14 cellular contexts compared by ENCODE assay signal in the genomic region with DNA sequence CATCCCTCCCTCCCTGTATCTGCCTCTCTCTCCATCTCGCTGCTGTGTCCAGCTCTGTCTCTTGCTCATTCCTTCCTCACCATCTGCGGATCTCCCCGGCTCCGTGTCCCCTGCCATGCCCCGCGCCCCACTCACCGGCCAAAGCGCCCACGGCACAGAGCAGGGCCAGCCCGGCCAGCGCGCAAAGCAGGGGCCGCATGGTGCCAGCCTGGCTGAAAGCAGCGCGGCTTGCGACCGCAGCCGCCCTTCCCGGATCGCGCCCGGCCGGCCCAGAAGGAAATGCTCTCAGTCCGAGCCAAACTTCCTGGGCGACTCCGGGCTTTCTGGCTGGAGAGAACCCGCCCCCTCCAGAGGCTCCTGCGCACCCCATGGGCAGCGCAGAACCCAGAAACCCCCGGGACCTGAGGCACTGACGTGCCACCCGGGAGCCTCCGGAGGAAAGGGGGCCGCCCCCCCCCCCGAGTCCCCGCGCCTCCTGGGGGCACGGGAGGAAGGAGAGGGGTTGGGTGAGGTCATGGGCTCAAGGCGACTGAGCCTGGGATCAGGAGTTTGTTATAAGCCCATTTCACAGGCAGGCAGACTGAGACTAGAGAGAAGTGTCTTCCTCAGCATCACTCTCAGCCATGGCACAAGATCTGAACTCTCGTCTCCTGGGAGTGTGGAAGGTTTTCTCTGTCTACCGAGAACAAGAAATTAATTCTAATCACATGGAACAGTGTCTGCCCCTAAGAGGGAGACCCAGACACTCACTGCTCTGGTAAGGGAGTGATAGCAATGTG. TPM values are rescaled to one million over a fixed set of nuclear protein-coding genes. Genes with fewer than 3 reads are reported as not detected.
DNase-seq lines count a peak whose midpoint lies in the region; TF ChIP-seq lines count a peak whose summit lies in the region.
"Had no signal": no experiment of that assay in that cellular context is flagged by ENCODE, and none has a peak within 500 bp of the region (broad histone marks: within the 10 kb centered on the region; RNA-seq: fewer than 3 reads in every experiment).

No MANE protein-coding gene starts in this region.

- H3K36me3 ChIP-seq in uterus (no peaks in the 10 kb centered on the region), Karpas-422 (ENCODE audit: insufficient read depth, low read length) (no peaks in the 10 kb centered on the region)
- H3K36me3 ChIP-seq: ascending aorta had no signal

- no peak overlapping the region for H3K9ac ChIP-seq in Karpas-422 (ENCODE audit: low read length)

- H3K27ac ChIP-seq in uterus (no peak overlapping the region), Karpas-422 (ENCODE audit: low read length) (no peak overlapping the region)
- H3K27ac ChIP-seq: ascending aorta had no signal

- peak overlapping the region; percentile 52 for H3K4me3 Mint-ChIP-seq in nephron progenitor cell
- H3K4me3 Mint-ChIP-seq: naive B cell had no signal

- TF ChIP-seq CTCF in HFF-Myc (IDR thresholded peaks at IDR 0.05; ENCODE audit: low read depth, low read length, missing control alignments) (no peak), fibroblast of mammary gland (conservative IDR thresholded peaks at IDR 0.05; ENCODE audit: control insufficient read depth, insufficient read depth, low read depth, low read length) (no peak), nephron progenitor cell (IDR thresholded peaks at IDR 0.05) (no peak), uterus (IDR thresholded peaks at IDR 0.05) (no peak)

- no peaks in the 10 kb centered on the region for H3K36me3 Mint-ChIP-seq in nephron progenitor cell (ENCODE audit: low read depth)

- no peaks in the 10 kb centered on the region for H3K9me2 ChIP-seq in Karpas-422 (replicated peaks; ENCODE audit: insufficient read depth, low read length)

- DNase-seq in AG08395 (ENCODE audit: low spot score), result peak; percentile 53
- DNase-seq in HFF-Myc (ENCODE audit: extremely low read depth, low read depth), result no peak
- DNase-seq in fibroblast of mammary gland (ENCODE audit: low read depth), result no peak
- peak; percentile 37 for DNase-seq in nephron progenitor cell
- DNase-seq in NCI-H2081 treated with DMSO at 0.1 percent for 48 hours (lab: John Stamatoyannopoulos, UW), result no peak
- no peak for DNase-seq in uterus
- DNase-seq in activated CD4-positive, CD25-positive, alpha-beta regulatory T cell treated with anti-CD3 and anti-CD28 coated beads, Interleukin-2, amount 50 U/mL, for 72 hours, result no peak
- DNase-seq in Karpas-422, result no peak
- DNase-seq: MM.1S; naive B cell; NCI-H446 treated with DMSO at 0.1 percent for 48 hours; SHP77; stimulated activated CD8-positive, alpha-beta memory T cell treated with anti-CD3 and anti-CD28 coated beads, Interleukin-4, amount 100 ng/mL, for 48 hours had no signal

- H3K9me3 Mint-ChIP-seq in nephron progenitor cell, result no peaks in the 10 kb centered on the region
- H3K9me3 Mint-ChIP-seq: naive B cell had no signal

- no peaks in the 10 kb centered on the region for H3K27me3 ChIP-seq in uterus
- H3K27me3 ChIP-seq in Karpas-422 (ENCODE audit: low read length), result no peaks in the 10 kb centered on the region
- H3K27me3 ChIP-seq: ascending aorta had no signal

- intact Hi-C loops in uterus (cut with DNase I; ENCODE audit: low total_unique reads), result no loop called here

- no peak for TF ChIP-seq POLR2A in uterus (IDR thresholded peaks at IDR 0.05)

- peaks cover 49% of the 10 kb centered on the region for H3K27me3 Mint-ChIP-seq in nephron progenitor cell (ENCODE audit: low read depth, poor library complexity)

- H3K4me3 ChIP-seq in HFF-Myc (replicated peaks; ENCODE audit: low read depth, low read length), result 0 out of 2 replicates have a peak overlapping the region, but pooled peaks have one; percentile 1
- peak overlapping the region; percentile 3 for H3K4me3 ChIP-seq in fibroblast of mammary gland (ENCODE audit: control insufficient read depth, low read depth, low read length)
- H3K4me3 ChIP-seq in uterus, result no peak overlapping the region
- no peak overlapping the region for H3K4me3 ChIP-seq in Karpas-422 (ENCODE audit: low read length)
- H3K4me3 ChIP-seq: ascending aorta had no signal

- H3K4me1 ChIP-seq in uterus (no peaks in the 10 kb centered on the region), Karpas-422 (ENCODE audit: low read length) (no peaks in the 10 kb centered on the region)
- H3K4me1 ChIP-seq: ascending aorta had no signal

- H3K9me3 ChIP-seq in uterus (no peaks in the 10 kb centered on the region), Karpas-422 (ENCODE audit: low read length) (no peaks in the 10 kb centered on the region)
- H3K9me3 ChIP-seq: ascending aorta had no signal

- H3K4me1 Mint-ChIP-seq in nephron progenitor cell, result peaks cover 11% of the 10 kb centered on the region

- peak overlapping the region; percentile 45 for H3K27ac Mint-ChIP-seq in nephron progenitor cell

- H4K20me1 ChIP-seq in Karpas-422 (ENCODE audit: insufficient read depth, low read depth, low read length), result no peaks in the 10 kb centered on the region

- H3K79me2 ChIP-seq in Karpas-422 (ENCODE audit: low read length), result no peaks in the 10 kb centered on the region

- H2AFZ ChIP-seq in Karpas-422 (ENCODE audit: low read length), result no peak overlapping the region

- no peak overlapping the region for H3K4me2 ChIP-seq in Karpas-422 (ENCODE audit: low read depth, low read length, poor library complexity, severe bottlenecking)

RNA-seq across cellular contexts. Expression of gene RAB6C, which starts 45.2 kb away (rescaled TPM):
- under 1 TPM in 2 of 4 donors, not detected in 2; 0.21 to 0.41 TPM for total RNA-seq in uterus
- total RNA-seq in Karpas-422 (2014; rRNA removed; shearing (Covaris generic); ENCODE audit: low replicate concordance), result 0.52 and 1.5 TPM in 2 replicates
- total RNA-seq: ascending aorta had no signal

Comparison
In these comparisons a context has a peak if more than half of its experiments do, and no peak if none do; other contexts are left out.
1. DNase-seq: peak in AG08395 (single experiment) and nephron progenitor cell (single experiment); none in HFF-Myc (single experiment), fibroblast of mammary gland (single experiment), NCI-H2081 treated with DMSO at 0.1 percent for 48 hours (single experiment), uterus (0 of 2), activated CD4-positive, CD25-positive, alpha-beta regulatory T cell treated with anti-CD3 and anti-CD28 coated beads, Interleukin-2, amount 50 U/mL, for 72 hours (single experiment) and Karpas-422 (single experiment).
2. H3K4me3 ChIP-seq: peak in HFF-Myc (single experiment) and fibroblast of mammary gland (single experiment); none in uterus (0 of 2) and Karpas-422 (single experiment).